Comparison of ENCODE assay signal across 27 cellular contexts in genomic region chr7:155255660-155256059, GRCh38. TPM values are rescaled to one million over a fixed set of nuclear protein-coding genes. Genes with fewer than 3 reads are reported as not detected.
DNase-seq lines count a peak whose midpoint lies in the region; ATAC-seq and TF ChIP-seq lines count a peak whose summit lies in the region.
"Had no signal": no experiment of that assay in that cellular context is flagged by ENCODE, and none has a peak within 500 bp of the region (broad histone marks: within the 10 kb centered on the region; RNA-seq: fewer than 3 reads in every experiment).

No MANE protein-coding gene starts in this region.

- peak; percentile 84 for ATAC-seq in activated CD4-positive, alpha-beta T cell treated with anti-CD3 and anti-CD28 coated beads for 36 hours
- peak; percentile 42 for ATAC-seq in stimulated activated naive CD8-positive, alpha-beta T cell treated with anti-CD3 and anti-CD28 coated beads, Interleukin-15, Interleukin-2, amounts not matched to agents 100 U/mL and 50 U/mL, for 24 hours
- ATAC-seq in stimulated activated naive CD8-positive, alpha-beta T cell treated with anti-CD3 and anti-CD28 coated beads, Interleukin-15, amount 100 ng/mL, for 72 hours, result no peak
- ATAC-seq in activated T-helper 17 cell treated with anti-CD3 and anti-CD28 coated beads, Interleukin-2, amount 50 U/mL, for 72 hours (replicated peaks), result peak; percentile 90
- no peak for ATAC-seq in upper lobe of left lung (ENCODE audit: low FRiP score in 2 of 2)
- ATAC-seq: CD8-positive, alpha-beta T cell; GM23338 had no signal

- H3K9me3 Mint-ChIP-seq in activated CD4-positive, alpha-beta T cell treated with anti-CD3 and anti-CD28 coated beads for 36 hours (ENCODE audit: low read depth), result no peaks in the 10 kb centered on the region
- no peaks in the 10 kb centered on the region for H3K9me3 Mint-ChIP-seq in activated CD4-positive, alpha-beta T cell treated with anti-CD3 and anti-CD28 coated beads, Interleukin-2, amount 10 ng/mL, durations not matched to agents 24 days and 14 days
- H3K9me3 Mint-ChIP-seq in stimulated activated naive CD8-positive, alpha-beta T cell treated with anti-CD3 and anti-CD28 coated beads, Interleukin-15, amount 100 ng/mL, for 72 hours, result no peaks in the 10 kb centered on the region
- H3K9me3 Mint-ChIP-seq in activated T-helper 17 cell treated with anti-CD3 and anti-CD28 coated beads, Interleukin-2, amount 50 U/mL, for 72 hours, result no peaks in the 10 kb centered on the region
- H3K9me3 Mint-ChIP-seq in stimulated activated naive CD8-positive, alpha-beta T cell treated with anti-CD3 and anti-CD28 coated beads, Interleukin-15, Interleukin-2, amounts not matched to agents 100 ng/mL and 50 ng/mL, for 24 hours, result no peaks in the 10 kb centered on the region
- H3K9me3 Mint-ChIP-seq: CD8-positive, alpha-beta T cell; GM23338 had no signal

- H3K27ac ChIP-seq in upper lobe of left lung, result no peak overlapping the region
- H3K27ac ChIP-seq: RWPE1 had no signal

- no peaks in the 10 kb centered on the region for H3K36me3 Mint-ChIP-seq in activated CD4-positive, alpha-beta T cell treated with anti-CD3 and anti-CD28 coated beads for 36 hours (ENCODE audit: low read depth)
- no peaks in the 10 kb centered on the region for H3K36me3 Mint-ChIP-seq in activated CD4-positive, alpha-beta T cell treated with anti-CD3 and anti-CD28 coated beads, Interleukin-2, amount 10 ng/mL, durations not matched to agents 24 days and 14 days (ENCODE audit: low read depth)
- no peaks in the 10 kb centered on the region for H3K36me3 Mint-ChIP-seq in activated T-helper 17 cell treated with anti-CD3 and anti-CD28 coated beads, Interleukin-2, amount 50 U/mL, for 72 hours (ENCODE audit: low read depth)
- H3K36me3 Mint-ChIP-seq in stimulated activated naive CD8-positive, alpha-beta T cell treated with anti-CD3 and anti-CD28 coated beads, Interleukin-15, Interleukin-2, amounts not matched to agents 100 ng/mL and 50 ng/mL, for 24 hours (ENCODE audit: low read depth), result no peaks in the 10 kb centered on the region
- H3K36me3 Mint-ChIP-seq: CD8-positive, alpha-beta T cell; IgD-negative memory B cell had no signal

- 80 to 89% methylated on average over 9 of the region's 9 CpGs for WGBS in upper lobe of left lung, 2 donors

- DNase-seq in activated CD4-positive, alpha-beta T cell treated with anti-CD3 and anti-CD28 coated beads for 36 hours, result peak; percentile 13
- no peak for DNase-seq in activated CD4-positive, alpha-beta T cell treated with anti-CD3 and anti-CD28 coated beads, Interleukin-2, amount 10 ng/mL, durations not matched to agents 24 days and 14 days
- DNase-seq in stimulated activated naive CD8-positive, alpha-beta T cell treated with anti-CD3 and anti-CD28 coated beads, Interleukin-15, Interleukin-2, amounts not matched to agents 100 U/mL and 50 U/mL, for 24 hours, result no peak
- no peak for DNase-seq in stimulated activated naive CD8-positive, alpha-beta T cell treated with anti-CD3 and anti-CD28 coated beads, Interleukin-15, amount 100 ng/mL, for 72 hours
- no peak for DNase-seq in stimulated activated CD4-positive, alpha-beta T cell treated with anti-CD3 and anti-CD28 coated beads, Interleukin-2, amount 100 ng/mL, for 48 hours
- no peak for DNase-seq in upper lobe of left lung
- DNase-seq: 8988T; AML-193; C1 segment of cervical spinal cord; Calu3; CD8-positive, alpha-beta T cell; DMS153; Karpas-422; MG63; NCI-H1092 treated with DMSO at 0.1 percent for 48 hours; NCI-H1436 treated with DMSO at 0.1 percent for 48 hours; NCI-H2029 treated with DMSO at 0.1 percent for 48 hours; NCI-H226; NCI-H510A treated with DMSO at 0.1 percent for 48 hours; NCI-H748 treated with DMSO at 0.1 percent for 48 hours; SHP77 treated with DMSO at 0.1 percent for 48 hours had no signal

- no peak overlapping the region for H3K4me3 ChIP-seq in upper lobe of left lung
- H3K4me3 ChIP-seq: GM23338, HAP-1, MG63 had no signal

- H3K27ac Mint-ChIP-seq in activated CD4-positive, alpha-beta T cell treated with anti-CD3 and anti-CD28 coated beads for 36 hours, result peak overlapping the region; percentile 53
- H3K27ac Mint-ChIP-seq in activated CD4-positive, alpha-beta T cell treated with anti-CD3 and anti-CD28 coated beads, Interleukin-2, amount 10 ng/mL, durations not matched to agents 24 days and 14 days, result no peak overlapping the region
- no peak overlapping the region for H3K27ac Mint-ChIP-seq in stimulated activated naive CD8-positive, alpha-beta T cell treated with anti-CD3 and anti-CD28 coated beads, Interleukin-15, amount 100 ng/mL, for 72 hours
- peak overlapping the region; percentile 70 for H3K27ac Mint-ChIP-seq in activated T-helper 17 cell treated with anti-CD3 and anti-CD28 coated beads, Interleukin-2, amount 50 U/mL, for 72 hours
- H3K27ac Mint-ChIP-seq in stimulated activated naive CD8-positive, alpha-beta T cell treated with anti-CD3 and anti-CD28 coated beads, Interleukin-15, Interleukin-2, amounts not matched to agents 100 ng/mL and 50 ng/mL, for 24 hours, result no peak overlapping the region
- H3K27ac Mint-ChIP-seq: CD8-positive, alpha-beta T cell; GM23338; IgD-negative memory B cell had no signal

- POLR2A ChIA-PET in activated CD4-positive, alpha-beta T cell treated with anti-CD3 and anti-CD28 coated beads for 36 hours (lab: Charles Lee), result no interaction called here

- TF ChIP-seq POLR2A in upper lobe of left lung (IDR thresholded peaks at IDR 0.05), result no peak

- TF ChIP-seq CTCF in upper lobe of left lung (IDR thresholded peaks at IDR 0.05), result no peak

- peaks cover 8% of the 10 kb centered on the region for H3K27me3 Mint-ChIP-seq in activated CD4-positive, alpha-beta T cell treated with anti-CD3 and anti-CD28 coated beads for 36 hours
- H3K27me3 Mint-ChIP-seq in activated CD4-positive, alpha-beta T cell treated with anti-CD3 and anti-CD28 coated beads, Interleukin-2, amount 10 ng/mL, durations not matched to agents 24 days and 14 days, result peaks cover 12% of the 10 kb centered on the region
- peaks cover 9% of the 10 kb centered on the region for H3K27me3 Mint-ChIP-seq in stimulated activated naive CD8-positive, alpha-beta T cell treated with anti-CD3 and anti-CD28 coated beads, Interleukin-15, amount 100 ng/mL, for 72 hours
- H3K27me3 Mint-ChIP-seq in activated T-helper 17 cell treated with anti-CD3 and anti-CD28 coated beads, Interleukin-2, amount 50 U/mL, for 72 hours, result peaks cover 21% of the 10 kb centered on the region
- H3K27me3 Mint-ChIP-seq in stimulated activated naive CD8-positive, alpha-beta T cell treated with anti-CD3 and anti-CD28 coated beads, Interleukin-15, Interleukin-2, amounts not matched to agents 100 ng/mL and 50 ng/mL, for 24 hours, result peaks cover 9% of the 10 kb centered on the region

- no peaks in the 10 kb centered on the region for H3K27me3 ChIP-seq in upper lobe of left lung
- H3K27me3 ChIP-seq: MG63 had no signal

- CTCF ChIA-PET in activated CD4-positive, alpha-beta T cell treated with anti-CD3 and anti-CD28 coated beads for 36 hours (lab: Charles Lee), result no interaction called here

- H3K4me1 Mint-ChIP-seq in activated CD4-positive, alpha-beta T cell treated with anti-CD3 and anti-CD28 coated beads for 36 hours, result peaks cover 9% of the 10 kb centered on the region
- H3K4me1 Mint-ChIP-seq in activated CD4-positive, alpha-beta T cell treated with anti-CD3 and anti-CD28 coated beads, Interleukin-2, amount 10 ng/mL, durations not matched to agents 24 days and 14 days, result peaks cover 7% of the 10 kb centered on the region
- peaks cover 20% of the 10 kb centered on the region for H3K4me1 Mint-ChIP-seq in stimulated activated naive CD8-positive, alpha-beta T cell treated with anti-CD3 and anti-CD28 coated beads, Interleukin-15, amount 100 ng/mL, for 72 hours
- H3K4me1 Mint-ChIP-seq in activated T-helper 17 cell treated with anti-CD3 and anti-CD28 coated beads, Interleukin-2, amount 50 U/mL, for 72 hours, result peaks cover 10% of the 10 kb centered on the region
- no peaks in the 10 kb centered on the region for H3K4me1 Mint-ChIP-seq in stimulated activated naive CD8-positive, alpha-beta T cell treated with anti-CD3 and anti-CD28 coated beads, Interleukin-15, Interleukin-2, amounts not matched to agents 100 ng/mL and 50 ng/mL, for 24 hours (ENCODE audit: low read depth)
- H3K4me1 Mint-ChIP-seq: GM23338 had no signal

- H3K4me1 ChIP-seq in upper lobe of left lung, result no peaks in the 10 kb centered on the region
- H3K4me1 ChIP-seq: HAP-1 had no signal

- H3K36me3 ChIP-seq in upper lobe of left lung, result no peaks in the 10 kb centered on the region
- H3K36me3 ChIP-seq: HAP-1, MG63 had no signal

- TF ChIP-seq EP300 in upper lobe of left lung (IDR thresholded peaks at IDR 0.05), result no peak

- H3K9me3 ChIP-seq in upper lobe of left lung, result no peaks in the 10 kb centered on the region
- H3K9me3 ChIP-seq: HAP-1, MG63 had no signal

- no peak overlapping the region for H3K4me3 Mint-ChIP-seq in activated CD4-positive, alpha-beta T cell treated with anti-CD3 and anti-CD28 coated beads for 36 hours
- no peak overlapping the region for H3K4me3 Mint-ChIP-seq in activated CD4-positive, alpha-beta T cell treated with anti-CD3 and anti-CD28 coated beads, Interleukin-2, amount 10 ng/mL, durations not matched to agents 24 days and 14 days
- H3K4me3 Mint-ChIP-seq in stimulated activated naive CD8-positive, alpha-beta T cell treated with anti-CD3 and anti-CD28 coated beads, Interleukin-15, amount 100 ng/mL, for 72 hours, result no peak overlapping the region
- H3K4me3 Mint-ChIP-seq in activated T-helper 17 cell treated with anti-CD3 and anti-CD28 coated beads, Interleukin-2, amount 50 U/mL, for 72 hours, result peak overlapping the region; percentile 65
- H3K4me3 Mint-ChIP-seq in stimulated activated naive CD8-positive, alpha-beta T cell treated with anti-CD3 and anti-CD28 coated beads, Interleukin-15, Interleukin-2, amounts not matched to agents 100 ng/mL and 50 ng/mL, for 24 hours, result peak overlapping the region; percentile 21
- H3K4me3 Mint-ChIP-seq: CD8-positive, alpha-beta T cell; GM23338; IgD-negative memory B cell had no signal

- intact Hi-C loops in activated CD4-positive, alpha-beta T cell treated with anti-CD3 and anti-CD28 coated beads for 36 hours (cut with DNase I, micrococcal nuclease), result no loop called here
- intact Hi-C loops in activated CD4-positive, alpha-beta T cell treated with anti-CD3 and anti-CD28 coated beads, Interleukin-2, amount 10 ng/mL, durations not matched to agents 24 days and 14 days (cut with micrococcal nuclease), result no loop called here

RNA-seq across cellular contexts. Expression of gene INSIG1, which starts 42.0 kb away (rescaled TPM):
- total RNA-seq in activated CD4-positive, alpha-beta T cell treated with anti-CD3 and anti-CD28 coated beads for 36 hours, result 100 to 1,000 TPM; 100 to 110 TPM
- 114 and 121 TPM in 2 replicates for total RNA-seq in activated CD4-positive, alpha-beta T cell treated with anti-CD3 and anti-CD28 coated beads, Interleukin-2, amount 10 ng/mL, durations not matched to agents 24 days and 14 days
- total RNA-seq in activated T-helper 17 cell treated with anti-CD3 and anti-CD28 coated beads, Interleukin-2, amount 50 U/mL, for 72 hours, result 100 to 1,000 TPM; 140 to 216 TPM
- 100 to 1,000 TPM in 3 of 6 donors, 10 to 100 TPM in 3; 16.8 to 136 (median 100) TPM for total RNA-seq in upper lobe of left lung

Comparison
In these comparisons a context has a peak if more than half of its experiments do, and no peak if none do; other contexts are left out.
1. ATAC-seq: peak in activated CD4-positive, alpha-beta T cell treated with anti-CD3 and anti-CD28 coated beads for 36 hours (single experiment), stimulated activated naive CD8-positive, alpha-beta T cell treated with anti-CD3 and anti-CD28 coated beads, Interleukin-15, Interleukin-2, amounts not matched to agents 100 U/mL and 50 U/mL, for 24 hours (single experiment) and activated T-helper 17 cell treated with anti-CD3 and anti-CD28 coated beads, Interleukin-2, amount 50 U/mL, for 72 hours (single experiment); none in stimulated activated naive CD8-positive, alpha-beta T cell treated with anti-CD3 and anti-CD28 coated beads, Interleukin-15, amount 100 ng/mL, for 72 hours (single experiment) and upper lobe of left lung (0 of 2).
2. H3K27ac Mint-ChIP-seq: peak in activated CD4-positive, alpha-beta T cell treated with anti-CD3 and anti-CD28 coated beads for 36 hours (single experiment) and activated T-helper 17 cell treated with anti-CD3 and anti-CD28 coated beads, Interleukin-2, amount 50 U/mL, for 72 hours (single experiment); none in activated CD4-positive, alpha-beta T cell treated with anti-CD3 and anti-CD28 coated beads, Interleukin-2, amount 10 ng/mL, durations not matched to agents 24 days and 14 days (single experiment), stimulated activated naive CD8-positive, alpha-beta T cell treated with anti-CD3 and anti-CD28 coated beads, Interleukin-15, amount 100 ng/mL, for 72 hours (0 of 2) and stimulated activated naive CD8-positive, alpha-beta T cell treated with anti-CD3 and anti-CD28 coated beads, Interleukin-15, Interleukin-2, amounts not matched to agents 100 ng/mL and 50 ng/mL, for 24 hours (single experiment).
3. H3K4me3 Mint-ChIP-seq: peak in activated T-helper 17 cell treated with anti-CD3 and anti-CD28 coated beads, Interleukin-2, amount 50 U/mL, for 72 hours (single experiment) and stimulated activated naive CD8-positive, alpha-beta T cell treated with anti-CD3 and anti-CD28 coated beads, Interleukin-15, Interleukin-2, amounts not matched to agents 100 ng/mL and 50 ng/mL, for 24 hours (single experiment); none in activated CD4-positive, alpha-beta T cell treated with anti-CD3 and anti-CD28 coated beads for 36 hours (single experiment), activated CD4-positive, alpha-beta T cell treated with anti-CD3 and anti-CD28 coated beads, Interleukin-2, amount 10 ng/mL, durations not matched to agents 24 days and 14 days (single experiment) and stimulated activated naive CD8-positive, alpha-beta T cell treated with anti-CD3 and anti-CD28 coated beads, Interleukin-15, amount 100 ng/mL, for 72 hours (0 of 2).